15 cellular contexts compared by ENCODE assay signal in the genomic region with DNA sequence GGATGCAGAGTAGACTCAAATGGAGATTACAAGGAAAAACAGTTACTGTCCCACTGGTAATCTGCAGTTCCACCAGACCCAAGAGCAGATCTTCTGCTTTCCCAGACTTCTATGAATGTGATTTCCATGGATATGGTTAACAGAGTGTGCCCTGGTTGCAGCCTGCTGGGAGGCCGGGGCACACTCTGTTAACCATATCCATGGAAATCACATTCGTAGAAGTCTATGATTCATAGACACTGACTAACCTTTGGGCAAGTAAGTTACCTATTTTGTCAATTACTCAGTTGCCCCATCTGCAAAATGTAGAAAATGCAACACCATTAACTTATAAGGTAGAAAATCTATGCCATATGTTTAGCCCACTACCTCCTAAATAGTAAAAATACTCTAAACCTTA.
DNase-seq lines count a peak whose midpoint lies in the region; ATAC-seq and TF ChIP-seq lines count a peak whose summit lies in the region.
"Had no signal": no experiment of that assay in that cellular context is flagged by ENCODE, and none has a peak within 500 bp of the region (broad histone marks: within the 10 kb centered on the region; RNA-seq: fewer than 3 reads in every experiment).

No MANE protein-coding gene starts in this region.

- H3K9ac ChIP-seq in IMR-90 (ENCODE audit: low read depth, low read length), result no peak overlapping the region
- H3K9ac ChIP-seq in mesenchymal stem cell (ENCODE audit: low read length), result no peak overlapping the region

- ATAC-seq in IMR-90 (ENCODE audit: low read depth), result no peak
- ATAC-seq: GM12878 had no signal

- H3K14ac ChIP-seq in IMR-90 (replicated peaks; ENCODE audit: low read depth, low read length), result no peak overlapping the region
- no peak overlapping the region for H3K14ac ChIP-seq in mesenchymal stem cell (ENCODE audit: low read length in 2 of 2)

- H3K9me3 ChIP-seq in IMR-90 (ENCODE audit: control insufficient read depth, insufficient read depth, low read length) (no peaks in the 10 kb centered on the region), mesenchymal stem cell (ENCODE audit: control insufficient read depth, low read length) (no peaks in the 10 kb centered on the region), BE2C (no peaks in the 10 kb centered on the region)

- H2BK120ac ChIP-seq in IMR-90 (ENCODE audit: low read depth, low read length), result no peak overlapping the region
- no peak overlapping the region for H2BK120ac ChIP-seq in mesenchymal stem cell (ENCODE audit: low read depth, low read length)

- H4K91ac ChIP-seq in IMR-90 (ENCODE audit: insufficient read depth, low read depth, low read length), result no peak overlapping the region
- H4K91ac ChIP-seq in mesenchymal stem cell (ENCODE audit: low read length), result no peak overlapping the region

- TF ChIP-seq CTCF in IMR-90 (conservative IDR thresholded peaks at IDR 0.05; ENCODE audit: low read depth, low read length) (no peak), epithelial cell of esophagus (IDR thresholded peaks at IDR 0.05; ENCODE audit: insufficient read depth, low read depth, low read length, missing control alignments) (no peak), BE2C (IDR thresholded peaks at IDR 0.05; ENCODE audit: low read depth, low read length) (no peak)

- H2BK15ac ChIP-seq in IMR-90 (ENCODE audit: low read depth, low read length), result no peak overlapping the region
- H2BK15ac ChIP-seq in mesenchymal stem cell (ENCODE audit: low read depth, poor library complexity, severe bottlenecking), result no peak overlapping the region

- dilution Hi-C loops in IMR-90 (cut with HindIII; ENCODE audit: low sequenced_read_pairs, unreplicated experiment), result no loop called here

- no peaks in the 10 kb centered on the region for H3K36me3 ChIP-seq in IMR-90 (ENCODE audit: control insufficient read depth, insufficient read depth, low read length)
- no peaks in the 10 kb centered on the region for H3K36me3 ChIP-seq in mesenchymal stem cell (ENCODE audit: control insufficient read depth in 1 of 2, insufficient read depth in 2 of 2, low read depth in 1 of 2, low read length in 2 of 2)
- no peaks in the 10 kb centered on the region for H3K36me3 ChIP-seq in BE2C

- in situ Hi-C loops in IMR-90 (cut with MboI; ENCODE audit: low sequenced_read_pairs), result no loop called here

- BruUV-seq in IMR-90 (replicated peaks; lab: Mats Ljungman, UMichigan), result no TSS peak

- H3K4me3 ChIP-seq in IMR-90 (ENCODE audit: insufficient read depth, low read depth, low read length), result no peak overlapping the region
- H3K4me3 ChIP-seq in epithelial cell of esophagus (ENCODE audit: low read length), result no peak overlapping the region
- no peak overlapping the region for H3K4me3 ChIP-seq in mesenchymal stem cell (ENCODE audit: insufficient read depth in 1 of 2, low read depth in 1 of 2, low read length in 2 of 2)
- no peak overlapping the region for H3K4me3 ChIP-seq in BE2C (ENCODE audit: low read depth, low read length)
- H3K4me3 ChIP-seq: GM12878 had no signal

- H3K79me1 ChIP-seq in IMR-90 (ENCODE audit: low read depth in 1 of 2, low read length in 2 of 2) (no peaks in the 10 kb centered on the region), mesenchymal stem cell (replicated peaks; ENCODE audit: low read length, poor library complexity, severe bottlenecking) (no peaks in the 10 kb centered on the region)

- no peak overlapping the region for H2AK5ac ChIP-seq in IMR-90 (ENCODE audit: low read depth, low read length)
- H2AK5ac ChIP-seq in mesenchymal stem cell (ENCODE audit: low read length, severe bottlenecking), result no peak overlapping the region

- H3K27ac ChIP-seq in IMR-90 (ENCODE audit: insufficient read depth, low read length) (no peak overlapping the region), mesenchymal stem cell (ENCODE audit: low read length, poor library complexity, severe bottlenecking) (peak overlapping the region; percentile 64)

- no peak overlapping the region for H2AK9ac ChIP-seq in IMR-90 (replicated peaks; ENCODE audit: low read depth, low read length, poor library complexity)

- H2AFZ ChIP-seq in IMR-90 (replicated peaks; ENCODE audit: low read length, poor library complexity), result no peak overlapping the region
- no peak overlapping the region for H2AFZ ChIP-seq in mesenchymal stem cell (ENCODE audit: low read depth, low read length)

- H2BK20ac ChIP-seq in IMR-90 (ENCODE audit: low read depth, low read length), result no peak overlapping the region

- H3K23ac ChIP-seq in IMR-90 (ENCODE audit: low read depth, low read length) (no peak overlapping the region), mesenchymal stem cell (ENCODE audit: low read length in 2 of 2) (no peak overlapping the region)

- H3K27me3 ChIP-seq in IMR-90 (ENCODE audit: control insufficient read depth, insufficient read depth, low read length) (no peaks in the 10 kb centered on the region), mesenchymal stem cell (ENCODE audit: control insufficient read depth in 1 of 2, insufficient read depth in 1 of 2, low read length in 2 of 2) (no peaks in the 10 kb centered on the region), BE2C (no peaks in the 10 kb centered on the region)

- H3K4ac ChIP-seq in IMR-90 (ENCODE audit: low read depth, low read length) (no peak overlapping the region), mesenchymal stem cell (ENCODE audit: low read depth in 1 of 2, low read length in 2 of 2) (no peak overlapping the region)

- H4K8ac ChIP-seq in IMR-90 (ENCODE audit: low read depth in 2 of 2, low read length in 2 of 2), result no peak overlapping the region
- H4K8ac ChIP-seq in mesenchymal stem cell (ENCODE audit: low read length), result no peak overlapping the region

- H3K4me1 ChIP-seq in IMR-90 (ENCODE audit: control insufficient read depth, insufficient read depth, low read length), result no peaks in the 10 kb centered on the region
- H3K4me1 ChIP-seq in mesenchymal stem cell (ENCODE audit: control insufficient read depth, insufficient read depth, low read depth, low read length), result peaks cover 4% of the 10 kb centered on the region
- no peaks in the 10 kb centered on the region for H3K4me1 ChIP-seq in BE2C

- no peak overlapping the region for H2BK12ac ChIP-seq in mesenchymal stem cell (ENCODE audit: low read length in 2 of 2)

- H3K4me2 ChIP-seq in IMR-90 (ENCODE audit: low read depth, low read length) (no peak overlapping the region), mesenchymal stem cell (ENCODE audit: low read length, poor library complexity, severe bottlenecking) (no peak overlapping the region)

- H4K20me1 ChIP-seq in IMR-90 (ENCODE audit: insufficient read depth, low read length), result no peaks in the 10 kb centered on the region

- no peak for TF ChIP-seq RAD21 in IMR-90 (IDR thresholded peaks at IDR 0.05; ENCODE audit: low read length)

- no CpG with 5 or more reads among the region's 2 CpGs for WGBS in IMR-90 (ENCODE audit: extremely low coverage in 2 of 2, insufficient read length in 1 of 2), 2 experiments
- WGBS in mesenchymal stem cell, result 82% methylated on average over 2 of the region's 2 CpGs

- no peak overlapping the region for H3K18ac ChIP-seq in IMR-90 (ENCODE audit: low read depth, low read length)
- no peak overlapping the region for H3K18ac ChIP-seq in mesenchymal stem cell (ENCODE audit: low read depth in 1 of 2, low read length in 2 of 2)

- intact Hi-C loops in IMR-90 (cut with micrococcal nuclease), result no loop called here

- H3K56ac ChIP-seq in IMR-90 (ENCODE audit: extremely low read depth, insufficient read depth, low read length), result no peak overlapping the region

- CTCF ChIA-PET in IMR-90 (lab: Yijun Ruan, JAX), result no interaction called here

- H3K9me1 ChIP-seq in IMR-90 (ENCODE audit: insufficient read depth, low read length), result no peaks in the 10 kb centered on the region

- POLR2A ChIA-PET in IMR-90 (lab: Charles Lee; ENCODE audit: unreplicated experiment), result interaction anchor here (0.7 kb wide), 1 partner anchor 21 kb away, joined by 4 read pairs; no protein-coding TSS in a partner anchor

- DNase-seq in EH (ENCODE audit: low read depth) (peak; percentile 21), IMR-90 (peak; percentile 1), epithelial cell of esophagus (ENCODE audit: low read depth) (peak; percentile 21), mesenchymal stem cell (no peak), NCI-H2081 treated with DMSO at 0.1 percent for 48 hours (lab: John Stamatoyannopoulos, UW) (no peak), HuH-7 (ENCODE audit: low spot score) (no peak), NCI-H82 (lab: John Stamatoyannopoulos, UW) (no peak), BE2C (no peak)
- DNase-seq: C1 segment of cervical spinal cord, DMS153, NCI-H1048, NCI-H146, NCI-H226, NCI-H526 had no signal

- no peak overlapping the region for H2BK5ac ChIP-seq in IMR-90 (ENCODE audit: low read depth, low read length, poor library complexity, severe bottlenecking)
- no peak overlapping the region for H2BK5ac ChIP-seq in mesenchymal stem cell (ENCODE audit: low read depth, low read length, poor library complexity, severe bottlenecking)

- no peak for TF ChIP-seq POLR2A in IMR-90 (IDR thresholded peaks at IDR 0.05; ENCODE audit: low read depth, low read length)

- H4K5ac ChIP-seq in IMR-90 (ENCODE audit: low read depth, low read length), result no peak overlapping the region

TF ChIP-seq in IMR-90, 13 proteins besides CTCF, POLR2A, EP300 and RAD21 (continues in another document):
- TF ChIP-seq MXI1 (IDR thresholded peaks at IDR 0.05; ENCODE audit: borderline replicate concordance, low read depth, low read length) (no peak), CHD1 (IDR thresholded peaks at IDR 0.05; ENCODE audit: low read depth, low read length) (no peak), BHLHE40 (IDR thresholded peaks at IDR 0.05; ENCODE audit: low read depth, low read length) (no peak), RCOR1 (IDR thresholded peaks at IDR 0.05; ENCODE audit: insufficient replicate concordance, low read length) (no peak), FOS (IDR thresholded peaks at IDR 0.05; ENCODE audit: low read depth, low read length) (no peak), CEBPB (IDR thresholded peaks at IDR 0.05; ENCODE audit: low read depth, low read length) (no peak), MAFK (IDR thresholded peaks at IDR 0.05; ENCODE audit: low read depth, low read length) (no peak), ELK1 (IDR thresholded peaks at IDR 0.05; ENCODE audit: borderline replicate concordance, low read depth, low read length) (no peak), MAZ (IDR thresholded peaks at IDR 0.05; ENCODE audit: borderline replicate concordance, low read depth, low read length) (no peak), SMC3 (IDR thresholded peaks at IDR 0.05; ENCODE audit: low read depth, low read length) (no peak), NFE2L2 (IDR thresholded peaks at IDR 0.05; ENCODE audit: low read depth, low read length) (no peak)

Comparison
In these comparisons a context has a peak if more than half of its experiments do, and no peak if none do; other contexts are left out.
1. DNase-seq: peak in EH (single experiment), IMR-90 (single experiment) and epithelial cell of esophagus (single experiment); none in mesenchymal stem cell (single experiment), NCI-H2081 treated with DMSO at 0.1 percent for 48 hours (single experiment), HuH-7 (single experiment), NCI-H82 (single experiment) and BE2C (single experiment).